Comparison of ENCODE assay signal across 6 cellular contexts in genomic region chr9:137077758-137078693, GRCh38. TPM values are rescaled to one million over a fixed set of nuclear protein-coding genes. Genes with fewer than 3 reads are reported as not detected.
DNase-seq lines count a peak whose midpoint lies in the region; ATAC-seq and TF ChIP-seq lines count a peak whose summit lies in the region.

No MANE protein-coding gene starts in this region.

- CTCF ChIA-PET in HEK293 (lab: Yijun Ruan, JAX): interaction anchor here (0.7 to 2.6 kb wide), 6 partner anchors 9 to 49 kb away, joined by 3 to 16 read pairs (median 8); partner anchors contain the start of genes ABCA2 and MAN1B1

- TF ChIP-seq CTCF in HEK293 (tag by site-specific recombination; IDR thresholded peaks at IDR 0.05) (no peak), WI38 (IDR thresholded peaks at IDR 0.05; ENCODE audit: low read depth, low read length) (no peak), suprapubic skin (IDR thresholded peaks at IDR 0.05) (no peak)

- ATAC-seq in left ventricle myocardium superior: peak; percentile 13
- ATAC-seq in GM21825 (IDR thresholded peaks at IDR 0.05; ENCODE audit: unreplicated experiment): no peak

- POLR2A ChIA-PET in HEK293 (lab: Yijun Ruan, JAX): interaction anchor here (1.1 to 2.3 kb wide), 4 partner anchors 8 to 24 kb away, joined by 3 to 21 read pairs (median 4); partner anchors contain the start of genes ENTPD2 and MAN1B1

- DNase-seq in left ventricle myocardium superior (peak; percentile 60), suprapubic skin (ENCODE audit: low spot score in 2 of 2) (peak in 1 of 2 donors; percentile 81), NCI-H2227 (lab: John Stamatoyannopoulos, UW; ENCODE audit: unreplicated experiment) (no peak)

- H3K36me3 ChIP-seq in HEK293 (ENCODE audit: control insufficient read depth in 2 of 2, insufficient read depth in 1 of 2, low read length in 2 of 2): peaks cover 0 to 43% of the 10 kb centered on the region in 2 experiments; a peak in 1 of 3 replicates
- H3K36me3 ChIP-seq in suprapubic skin: peaks cover 33% of the 10 kb centered on the region

- no peak for TF ChIP-seq POLR2A in suprapubic skin (IDR thresholded peaks at IDR 0.05)

- H3K27ac ChIP-seq in HEK293 (ENCODE audit: extremely low read depth, low read depth, low read length) (peak overlapping the region; percentile 46; the same call in 1 of the 2 replicates), suprapubic skin (peak overlapping the region; percentile 68)

- H3K4me1 ChIP-seq in HEK293 (ENCODE audit: control insufficient read depth, insufficient read depth, low read length) (no peaks in the 10 kb centered on the region; the same call in 1 of the 2 replicates), suprapubic skin (peaks cover 37% of the 10 kb centered on the region)

- WGBS in suprapubic skin: 7% methylated on average over 9 of the region's 76 CpGs

- no peaks in the 10 kb centered on the region for H3K27me3 ChIP-seq in suprapubic skin

- intact Hi-C loops in left ventricle myocardium superior (cut with micrococcal nuclease): no loop called here

- no peak for TF ChIP-seq EP300 in suprapubic skin (IDR thresholded peaks at IDR 0.05)

- peak overlapping the region; percentile 43 for H3K4me3 ChIP-seq in HEK293 (ENCODE audit: low read depth, low read length)
- H3K4me3 ChIP-seq in WI38 (ENCODE audit: low read depth, low read length): peak overlapping the region; percentile 67
- peak overlapping the region; percentile 77 for H3K4me3 ChIP-seq in suprapubic skin

- no peaks in the 10 kb centered on the region for H3K9me3 ChIP-seq in HEK293 (ENCODE audit: control insufficient read depth, insufficient read depth, low read depth, low read length)
- H3K9me3 ChIP-seq in suprapubic skin: no peaks in the 10 kb centered on the region

TF ChIP-seq in HEK293, 187 proteins besides CTCF, POLR2A, EP300 and RAD21 (continues in another document):
- TF ChIP-seq GLIS2 (tag by site-specific recombination; IDR thresholded peaks at IDR 0.05) (peak; percentile 54), ZFP69B (tag by site-specific recombination; IDR thresholded peaks at IDR 0.05) (no peak), SP3 (tag by site-specific recombination; IDR thresholded peaks at IDR 0.05) (0 out of 2 replicates have a peak, but pooled peaks have one; percentile 15), ZBTB44 (tag by site-specific recombination; IDR thresholded peaks at IDR 0.05) (no peak), ZNF585B (tag by site-specific recombination; IDR thresholded peaks at IDR 0.05) (no peak), ZNF133 (tag by site-specific recombination; IDR thresholded peaks at IDR 0.05) (no peak), ZSCAN4 (tag by site-specific recombination; IDR thresholded peaks at IDR 0.05) (no peak), TRIM28 (IDR thresholded peaks at IDR 0.05; ENCODE audit: borderline replicate concordance, low read length) (no peak), TSHZ1 (tag by site-specific recombination; IDR thresholded peaks at IDR 0.05; ENCODE audit: borderline replicate concordance) (no peak), ZNF610 (tag by site-specific recombination; IDR thresholded peaks at IDR 0.05; ENCODE audit: borderline replicate concordance) (no peak)
- TF ChIP-seq, protein P1, sequence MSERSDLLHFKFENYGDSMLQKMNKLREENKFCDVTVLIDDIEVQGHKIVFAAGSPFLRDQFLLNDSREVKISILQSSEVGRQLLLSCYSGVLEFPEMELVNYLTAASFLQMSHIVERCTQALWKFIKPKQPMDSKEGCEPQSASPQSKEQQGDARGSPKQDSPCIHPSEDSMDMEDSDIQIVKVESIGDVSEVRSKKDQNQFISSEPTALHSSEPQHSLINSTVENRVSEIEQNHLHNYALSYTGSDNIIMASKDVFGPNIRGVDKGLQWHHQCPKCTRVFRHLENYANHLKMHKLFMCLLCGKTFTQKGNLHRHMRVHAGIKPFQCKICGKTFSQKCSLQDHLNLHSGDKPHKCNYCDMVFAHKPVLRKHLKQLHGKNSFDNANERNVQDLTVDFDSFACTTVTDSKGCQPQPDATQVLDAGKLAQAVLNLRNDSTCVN (tag by site-specific recombination; optimal IDR thresholded peaks at IDR 0.05): peak; percentile 14
- TF ChIP-seq, protein P2, sequence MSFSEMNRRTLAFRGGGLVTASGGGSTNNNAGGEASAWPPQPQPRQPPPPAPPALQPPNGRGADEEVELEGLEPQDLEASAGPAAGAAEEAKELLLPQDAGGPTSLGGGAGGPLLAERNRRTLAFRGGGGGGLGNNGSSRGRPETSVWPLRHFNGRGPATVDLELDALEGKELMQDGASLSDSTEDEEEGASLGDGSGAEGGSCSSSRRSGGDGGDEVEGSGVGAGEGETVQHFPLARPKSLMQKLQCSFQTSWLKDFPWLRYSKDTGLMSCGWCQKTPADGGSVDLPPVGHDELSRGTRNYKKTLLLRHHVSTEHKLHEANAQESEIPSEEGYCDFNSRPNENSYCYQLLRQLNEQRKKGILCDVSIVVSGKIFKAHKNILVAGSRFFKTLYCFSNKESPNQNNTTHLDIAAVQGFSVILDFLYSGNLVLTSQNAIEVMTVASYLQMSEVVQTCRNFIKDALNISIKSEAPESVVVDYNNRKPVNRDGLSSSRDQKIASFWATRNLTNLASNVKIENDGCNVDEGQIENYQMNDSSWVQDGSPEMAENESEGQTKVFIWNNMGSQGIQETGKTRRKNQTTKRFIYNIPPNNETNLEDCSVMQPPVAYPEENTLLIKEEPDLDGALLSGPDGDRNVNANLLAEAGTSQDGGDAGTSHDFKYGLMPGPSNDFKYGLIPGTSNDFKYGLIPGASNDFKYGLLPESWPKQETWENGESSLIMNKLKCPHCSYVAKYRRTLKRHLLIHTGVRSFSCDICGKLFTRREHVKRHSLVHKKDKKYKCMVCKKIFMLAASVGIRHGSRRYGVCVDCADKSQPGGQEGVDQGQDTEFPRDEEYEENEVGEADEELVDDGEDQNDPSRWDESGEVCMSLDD (tag by site-specific recombination; IDR thresholded peaks at IDR 0.05): peak; percentile 59; the same call in 1 of the 2 replicates

RNA-seq across cellular contexts. Expression of gene UAP1L1, which starts 0.7 kb away (rescaled TPM):
- total RNA-seq in left ventricle myocardium superior (12.6 TPM), suprapubic skin (10 to 100 TPM in 1 of 4 donors, 1 to 10 TPM in 3; 5.0 to 10.1 (median 6.8) TPM)

RNA-seq across cellular contexts. Expression of gene SAPCD2, which starts 7.7 kb away (rescaled TPM):
- total RNA-seq in left ventricle myocardium superior (0.12 TPM), suprapubic skin (10 to 100 TPM in 3 of 4 donors, 1 to 10 TPM in 1; 8.2 to 13.6 (median 13.3) TPM)

RNA-seq across cellular contexts. Expression of gene MAN1B1, which starts 8.8 kb away (rescaled TPM):
- 21.4 TPM for total RNA-seq in left ventricle myocardium superior
- total RNA-seq in suprapubic skin: 10 to 100 TPM; 52.1 to 99.2 (median 63.1) TPM

RNA-seq across cellular contexts. Expression of gene ENTPD2, which starts 24.2 kb away (rescaled TPM):
- total RNA-seq in left ventricle myocardium superior (2.1 TPM), suprapubic skin (10 to 100 TPM; 13.3 to 20.8 (median 16.7) TPM)

RNA-seq across cellular contexts. Expression of gene NPDC1, which starts 32.0 kb away (rescaled TPM):
- total RNA-seq in left ventricle myocardium superior (59.0 TPM), suprapubic skin (10 to 100 TPM; 22.2 to 64.0 (median 47.3) TPM)
